ENCODE assay signal across 30 cellular contexts in genomic region chr22:23415490-23415851, GRCh38.
"Had no signal": no experiment of that assay in that cellular context is flagged by ENCODE, and none has a peak within 500 bp of the region (broad histone marks: within the 10 kb centered on the region; RNA-seq: fewer than 3 reads in every experiment).

No MANE protein-coding gene starts in this region.

- H3K79me2 ChIP-seq: hepatocyte had no signal

- H3K4me3 ChIP-seq: gastroesophageal sphincter, hepatocyte, mucosa of descending colon, pancreas, psoas muscle, sigmoid colon, suprapubic skin, tibial nerve, uterus had no signal

- H3K9ac ChIP-seq: SK-N-SH had no signal

- ATAC-seq: gastroesophageal sphincter; left colon; mucosa of descending colon; pancreas; psoas muscle; stimulated activated effector memory CD8-positive, alpha-beta T cell treated with anti-CD3 and anti-CD28 coated beads, Interleukin-12 subunit alpha, Interleukin-12 subunit beta, amount 100 ng/mL, for 72 hours had no signal

- H3K9me3 Mint-ChIP-seq: activated CD4-positive, alpha-beta memory T cell treated with anti-CD3 and anti-CD28 coated beads for 36 hours; activated CD4-positive, alpha-beta T cell treated with anti-CD3 and anti-CD28 coated beads, Interleukin-2, amount 10 ng/mL, durations not matched to agents 24 days and 14 days; activated T-helper 1 cell treated with anti-CD3 and anti-CD28 coated beads, Interleukin-12 subunit alpha, Interleukin-12 subunit beta, Interleukin-2, Interleukin-4 antibody, amounts not matched to agents 30 ng/mL and 10 ng/mL and 1 ng/mL, durations not matched to agents 14 hours and 24 hours and 36 hours; natural killer cell treated with Interleukin-12 subunit alpha and Interleukin-12 subunit beta and Interleukin-15 and Interleukin-18, amount 100 ng/mL, for 72 hours; stimulated activated effector memory CD8-positive, alpha-beta T cell treated with anti-CD3 and anti-CD28 coated beads, Interleukin-12 subunit alpha, Interleukin-12 subunit beta, amount 100 ng/mL, for 72 hours; T-helper 1 cell treated with Interleukin-12 subunit alpha and Interleukin-12 subunit beta and Interleukin-4 antibody, amounts not matched to agents 30 μg/mL and 1 μg/mL, for 36 hours had no signal

- H3K4me1 Mint-ChIP-seq: activated CD4-positive, alpha-beta T cell treated with anti-CD3 and anti-CD28 coated beads, Interleukin-2, amount 10 ng/mL, durations not matched to agents 24 days and 14 days; stimulated activated effector memory CD8-positive, alpha-beta T cell treated with anti-CD3 and anti-CD28 coated beads, Interleukin-12 subunit alpha, Interleukin-12 subunit beta, amount 100 ng/mL, for 72 hours had no signal

- H3K27me3 ChIP-seq: hepatocyte, pancreas, tibial nerve, uterus had no signal

- H2AFZ ChIP-seq: hepatocyte had no signal

- H3K36me3 Mint-ChIP-seq: activated CD4-positive, alpha-beta memory T cell treated with anti-CD3 and anti-CD28 coated beads for 36 hours; natural killer cell treated with Interleukin-12 subunit alpha and Interleukin-12 subunit beta and Interleukin-15 and Interleukin-18, amount 100 ng/mL, for 72 hours; stimulated activated effector memory CD8-positive, alpha-beta T cell treated with anti-CD3 and anti-CD28 coated beads, Interleukin-12 subunit alpha, Interleukin-12 subunit beta, amount 100 ng/mL, for 72 hours had no signal

- H3K4me3 Mint-ChIP-seq: activated CD4-positive, alpha-beta memory T cell treated with anti-CD3 and anti-CD28 coated beads for 36 hours; activated CD4-positive, alpha-beta T cell treated with anti-CD3 and anti-CD28 coated beads, Interleukin-2, amount 10 ng/mL, durations not matched to agents 24 days and 14 days; activated T-helper 1 cell treated with anti-CD3 and anti-CD28 coated beads, Interleukin-12 subunit alpha, Interleukin-12 subunit beta, Interleukin-2, Interleukin-4 antibody, amounts not matched to agents 30 ng/mL and 10 ng/mL and 1 ng/mL, durations not matched to agents 14 hours and 24 hours and 36 hours; natural killer cell treated with Interleukin-12 subunit alpha and Interleukin-12 subunit beta and Interleukin-15 and Interleukin-18, amount 100 ng/mL, for 72 hours; stimulated activated effector memory CD8-positive, alpha-beta T cell treated with anti-CD3 and anti-CD28 coated beads, Interleukin-12 subunit alpha, Interleukin-12 subunit beta, amount 100 ng/mL, for 72 hours; T-helper 1 cell treated with Interleukin-12 subunit alpha and Interleukin-12 subunit beta and Interleukin-4 antibody, amounts not matched to agents 30 μg/mL and 1 μg/mL, for 36 hours had no signal

- H3K27ac Mint-ChIP-seq: activated CD4-positive, alpha-beta memory T cell treated with anti-CD3 and anti-CD28 coated beads for 36 hours; activated CD4-positive, alpha-beta T cell treated with anti-CD3 and anti-CD28 coated beads, Interleukin-2, amount 10 ng/mL, durations not matched to agents 24 days and 14 days; activated T-helper 1 cell treated with anti-CD3 and anti-CD28 coated beads, Interleukin-12 subunit alpha, Interleukin-12 subunit beta, Interleukin-2, Interleukin-4 antibody, amounts not matched to agents 30 ng/mL and 10 ng/mL and 1 ng/mL, durations not matched to agents 14 hours and 24 hours and 36 hours; natural killer cell treated with Interleukin-12 subunit alpha and Interleukin-12 subunit beta and Interleukin-15 and Interleukin-18, amount 100 ng/mL, for 72 hours; stimulated activated effector memory CD8-positive, alpha-beta T cell treated with anti-CD3 and anti-CD28 coated beads, Interleukin-12 subunit alpha, Interleukin-12 subunit beta, amount 100 ng/mL, for 72 hours; T-helper 1 cell treated with Interleukin-12 subunit alpha and Interleukin-12 subunit beta and Interleukin-4 antibody, amounts not matched to agents 30 μg/mL and 1 μg/mL, for 36 hours had no signal

- H3K4me1 ChIP-seq: gastroesophageal sphincter, pancreas, psoas muscle, sigmoid colon, suprapubic skin, tibial nerve, uterus had no signal

- H3K27ac ChIP-seq: gastroesophageal sphincter, hepatocyte, pancreas, psoas muscle, sigmoid colon, suprapubic skin, tibial nerve, uterus, WERI-Rb-1 had no signal

- H3K4me2 ChIP-seq: hepatocyte, SK-N-SH had no signal

- DNase-seq: activated CD4-positive, alpha-beta memory T cell treated with anti-CD3 and anti-CD28 coated beads for 36 hours; activated CD4-positive, alpha-beta T cell treated with anti-CD3 and anti-CD28 coated beads, Interleukin-2, amount 10 ng/mL, durations not matched to agents 24 days and 14 days; activated CD4-positive, CD25-positive, alpha-beta regulatory T cell treated with anti-CD3 and anti-CD28 coated beads, Interleukin-2, amount 50 U/mL, for 72 hours; activated CD8-positive, alpha-beta memory T cell treated with anti-CD3 and anti-CD28 coated beads, Interleukin-2, amount 50 U/mL, for 4 hours; activated gamma-delta T cell; activated naive CD4-positive, alpha-beta T cell treated with anti-CD3 and anti-CD28 coated beads, Interleukin-2, amount 50 U/mL, for 16 hours; activated T-cell treated with anti-CD3 and anti-CD28 coated beads, Interleukin-2, amount 50 U/mL, for 1 hour; effector memory CD4-positive, alpha-beta T cell; erythroblast; left colon; mucosa of descending colon; nucleus accumbens; pancreas; psoas muscle; sigmoid colon; SK-N-SH; small intestine; stimulated activated CD4-positive, alpha-beta T cell treated with anti-CD3 and anti-CD28 coated beads, Interleukin-4, amount 100 ng/mL, for 24 hours; SW 1271; T1000; uterus; WERI-Rb-1 had no signal

- H3K36me3 ChIP-seq: gastroesophageal sphincter, pancreas, sigmoid colon, suprapubic skin, tibial nerve, uterus, WERI-Rb-1 had no signal

- H3K9me3 ChIP-seq: gastroesophageal sphincter, mucosa of descending colon, pancreas, psoas muscle, sigmoid colon, SK-N-SH, suprapubic skin, tibial nerve, uterus had no signal
